In the genomic region with DNA sequence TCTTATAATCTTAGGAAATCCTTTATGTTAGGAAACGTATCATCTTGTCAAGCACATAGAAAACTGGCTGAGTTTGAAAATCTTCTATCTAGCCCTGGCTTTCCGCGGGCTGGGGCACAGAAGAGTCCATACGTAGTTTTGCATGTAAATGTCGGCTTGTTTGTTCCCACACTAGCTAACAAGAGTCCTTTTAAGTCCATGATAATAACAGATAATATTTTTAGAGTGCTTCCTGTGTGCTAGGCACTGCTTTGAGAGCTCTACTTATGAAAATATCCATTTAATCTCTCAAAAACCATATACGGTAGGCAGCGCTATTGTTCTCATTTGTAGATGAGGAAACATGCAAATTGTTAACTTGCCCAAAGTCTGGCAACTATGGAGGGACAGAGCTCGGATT, we compare ENCODE assay signal across 20 cellular contexts. TPM values are rescaled to one million over a fixed set of nuclear protein-coding genes. Genes with fewer than 3 reads are reported as not detected.
DNase-seq lines count a peak whose midpoint lies in the region; ATAC-seq lines count a peak whose summit lies in the region.
"Had no signal": no experiment of that assay in that cellular context is flagged by ENCODE, and none has a peak within 500 bp of the region (broad histone marks: within the 10 kb centered on the region; RNA-seq: fewer than 3 reads in every experiment).

No MANE protein-coding gene starts in this region.

- H3K27me3 ChIP-seq in CD4-positive, alpha-beta memory T cell (ENCODE audit: insufficient read depth, low read length) = no peaks in the 10 kb centered on the region
- no peaks in the 10 kb centered on the region for H3K27me3 ChIP-seq in naive thymus-derived CD4-positive, alpha-beta T cell (ENCODE audit: control insufficient read depth in 2 of 2, insufficient read depth in 2 of 2, low read length in 2 of 2)
- H3K27me3 ChIP-seq: BLaER1, right lobe of liver, transverse colon had no signal

- peak overlapping the region; percentile 66 to 83 (median 77) for H3K4me3 Mint-ChIP-seq in CD4-positive, alpha-beta memory T cell
- peak overlapping the region; percentile 74 to 93 for H3K4me3 Mint-ChIP-seq in activated T-cell treated with anti-CD3 and anti-CD28 coated beads, Interleukin-2, amount 50 U/mL, for 72 hours
- peak overlapping the region; percentile 58 to 86 (median 80) for H3K4me3 Mint-ChIP-seq in naive thymus-derived CD4-positive, alpha-beta T cell

- DNase-seq in CD4-positive, alpha-beta memory T cell = peak; percentile 68 to 77 (median 70)
- DNase-seq in activated T-cell treated with anti-CD3 and anti-CD28 coated beads, Interleukin-2, amount 50 U/mL, for 72 hours = no peak
- peak in 7 of 9 donors; percentile 61 to 83 (median 74) for DNase-seq in naive thymus-derived CD4-positive, alpha-beta T cell
- no peak for DNase-seq in NCI-H2171 treated with DMSO at 0.1 percent for 48 hours (lab: John Stamatoyannopoulos, UW)
- DNase-seq in iPS-NIHi11 (ENCODE audit: low spot score) = no peak
- DNase-seq in DMS153 treated with DMSO at 0.1 percent for 48 hours (lab: John Stamatoyannopoulos, UW; ENCODE audit: unreplicated experiment) = no peak
- DNase-seq: activated CD8-positive, alpha-beta memory T cell treated with anti-CD3 and anti-CD28 coated beads, Interleukin-2, amount 50 U/mL, for 48 hours; anterior cingulate cortex; DMS79; midbrain; occipital lobe; right lobe of liver; stimulated activated CD4-positive, alpha-beta T cell treated with anti-CD3 and anti-CD28 coated beads, Interleukin-2, amount 100 ng/mL, for 24 hours; SW 1271; transverse colon; WERI-Rb-1 had no signal

- H3K36me3 ChIP-seq in CD4-positive, alpha-beta memory T cell (ENCODE audit: insufficient read depth, low read length) = no peaks in the 10 kb centered on the region
- peaks cover 3% of the 10 kb centered on the region; the same call in 1 of the 2 replicates for H3K36me3 ChIP-seq in KOPT-K1 (ENCODE audit: insufficient read depth, low read length)
- peaks cover 0 to 5% (median 0%) of the 10 kb centered on the region in 3 experiments for H3K36me3 ChIP-seq in naive thymus-derived CD4-positive, alpha-beta T cell (ENCODE audit: control insufficient read depth in 2 of 3, insufficient read depth in 3 of 3, low read length in 3 of 3)
- H3K36me3 ChIP-seq: BLaER1, right lobe of liver, transverse colon, WERI-Rb-1 had no signal

- H3K4me3 ChIP-seq in CD4-positive, alpha-beta memory T cell (ENCODE audit: low read length in 2 of 2) = peak overlapping the region in 1 of 2 donors; percentile 25
- peak overlapping the region; percentile 46 for H3K4me3 ChIP-seq in naive thymus-derived CD4-positive, alpha-beta T cell (ENCODE audit: low read length)
- H3K4me3 ChIP-seq: BLaER1, right lobe of liver, transverse colon had no signal

- POLR2A ChIA-PET in CD4-positive, alpha-beta memory T cell (lab: Charles Lee; ENCODE audit: partially characterized antibody) = interaction anchor here (1.1 to 43.1 kb wide), 10 partner anchors 6 to 96 kb away, joined by 3 to 1810 read pairs (median 16); no protein-coding TSS in a partner anchor
- POLR2A ChIA-PET in naive thymus-derived CD4-positive, alpha-beta T cell (lab: Charles Lee) = interaction anchor here (0.6 to 22.3 kb wide), 15 partner anchors 8 to 105 kb away, joined by 3 to 679 read pairs (median 3); no protein-coding TSS in a partner anchor

- H3K27ac ChIP-seq in CD4-positive, alpha-beta memory T cell (ENCODE audit: low read depth, low read length) = peak overlapping the region; percentile 56
- peak overlapping the region; percentile 84 for H3K27ac ChIP-seq in KOPT-K1 (ENCODE audit: low read depth, low read length, poor library complexity, severe bottlenecking)
- peak overlapping the region; percentile 72 for H3K27ac ChIP-seq in naive thymus-derived CD4-positive, alpha-beta T cell (ENCODE audit: low read depth, low read length)
- H3K27ac ChIP-seq: BLaER1, right lobe of liver, WERI-Rb-1 had no signal

- H3K36me3 Mint-ChIP-seq in CD4-positive, alpha-beta memory T cell = peaks cover 36 to 45% of the 10 kb centered on the region in 2 donors
- peaks cover 2 to 10% of the 10 kb centered on the region in 2 donors for H3K36me3 Mint-ChIP-seq in activated T-cell treated with anti-CD3 and anti-CD28 coated beads, Interleukin-2, amount 50 U/mL, for 72 hours (ENCODE audit: insufficient read depth in 2 of 2)
- peaks cover 0 to 44% (median 40%) of the 10 kb centered on the region in 5 donors for H3K36me3 Mint-ChIP-seq in naive thymus-derived CD4-positive, alpha-beta T cell

- CTCF ChIA-PET in CD4-positive, alpha-beta memory T cell (lab: Charles Lee; ENCODE audit: partially characterized antibody) = interaction anchor here (0.9 to 14.9 kb wide), 17 partner anchors 9 to 107 kb away, joined by 4 to 252 read pairs (median 5); a partner anchor contains a TSS
- CTCF ChIA-PET in naive thymus-derived CD4-positive, alpha-beta T cell (lab: Charles Lee) = interaction anchor here (0.7 to 9.1 kb wide), 15 partner anchors 10 to 104 kb away, joined by 3 to 85 read pairs (median 7); a partner anchor contains a TSS

- peak overlapping the region; percentile 91 to 97 (median 92) for H3K27ac Mint-ChIP-seq in CD4-positive, alpha-beta memory T cell
- H3K27ac Mint-ChIP-seq in activated T-cell treated with anti-CD3 and anti-CD28 coated beads, Interleukin-2, amount 50 U/mL, for 72 hours = peak overlapping the region; percentile 97
- H3K27ac Mint-ChIP-seq in naive thymus-derived CD4-positive, alpha-beta T cell = peak overlapping the region; percentile 87 to 98 (median 96)

- peaks cover 84 to 98% (median 91%) of the 10 kb centered on the region in 4 donors for H3K4me1 Mint-ChIP-seq in CD4-positive, alpha-beta memory T cell
- H3K4me1 Mint-ChIP-seq in activated T-cell treated with anti-CD3 and anti-CD28 coated beads, Interleukin-2, amount 50 U/mL, for 72 hours (ENCODE audit: low read depth) = peaks cover 100% of the 10 kb centered on the region
- H3K4me1 Mint-ChIP-seq in naive thymus-derived CD4-positive, alpha-beta T cell = peaks cover 79 to 100% (median 95%) of the 10 kb centered on the region in 7 donors

- ATAC-seq in activated T-cell treated with anti-CD3 and anti-CD28 coated beads, Interleukin-2, amount 50 U/mL, for 72 hours (replicated peaks in 1 of 2) = no peak
- ATAC-seq in naive thymus-derived CD4-positive, alpha-beta T cell = peak; percentile 67
- ATAC-seq: HepG2, right lobe of liver had no signal

- H3K9me3 Mint-ChIP-seq in CD4-positive, alpha-beta memory T cell = no peaks in the 10 kb centered on the region
- H3K9me3 Mint-ChIP-seq in activated T-cell treated with anti-CD3 and anti-CD28 coated beads, Interleukin-2, amount 50 U/mL, for 72 hours = no peaks in the 10 kb centered on the region
- H3K9me3 Mint-ChIP-seq in naive thymus-derived CD4-positive, alpha-beta T cell = peaks cover 0 to 2% (median 0%) of the 10 kb centered on the region in 11 donors

- intact Hi-C loops in CD4-positive, alpha-beta memory T cell (cut with micrococcal nuclease) = loop anchor here (1.0 kb wide), 1 partner anchor 18 kb away; no protein-coding TSS in a partner anchor
- intact Hi-C loops in naive thymus-derived CD4-positive, alpha-beta T cell (cut with micrococcal nuclease) = loop anchor here (1.0 to 10.0 kb wide), 7 partner anchors 8 to 1506 kb away; a partner anchor contains a TSS

- no peaks in the 10 kb centered on the region for H3K27me3 Mint-ChIP-seq in CD4-positive, alpha-beta memory T cell
- H3K27me3 Mint-ChIP-seq in activated T-cell treated with anti-CD3 and anti-CD28 coated beads, Interleukin-2, amount 50 U/mL, for 72 hours (ENCODE audit: low read depth) = no peaks in the 10 kb centered on the region
- H3K27me3 Mint-ChIP-seq in naive thymus-derived CD4-positive, alpha-beta T cell = no peaks in the 10 kb centered on the region

- H3K9me3 ChIP-seq in CD4-positive, alpha-beta memory T cell (ENCODE audit: control insufficient read depth in 1 of 2, low read length in 2 of 2) = no peaks in the 10 kb centered on the region
- peaks cover 2% of the 10 kb centered on the region for H3K9me3 ChIP-seq in KOPT-K1 (ENCODE audit: insufficient read depth, low read length, poor library complexity, severe bottlenecking)
- no peaks in the 10 kb centered on the region for H3K9me3 ChIP-seq in naive thymus-derived CD4-positive, alpha-beta T cell (ENCODE audit: control insufficient read depth in 2 of 3, low read length in 3 of 3)
- H3K9me3 ChIP-seq: BLaER1, right lobe of liver, transverse colon had no signal

- peaks cover 100% of the 10 kb centered on the region for H3K4me1 ChIP-seq in CD4-positive, alpha-beta memory T cell (ENCODE audit: insufficient read depth, low read length)
- H3K4me1 ChIP-seq in naive thymus-derived CD4-positive, alpha-beta T cell (ENCODE audit: control insufficient read depth in 2 of 2, insufficient read depth in 2 of 2, low read length in 2 of 2) = peaks cover 95% of the 10 kb centered on the region in 2 donors
- H3K4me1 ChIP-seq: right lobe of liver had no signal

RNA-seq across cellular contexts. Expression of a gene that starts 40.5 kb away (rescaled TPM):
- total RNA-seq in CD4-positive, alpha-beta memory T cell = 100 to 1,000 TPM; 571 to 596 TPM
- polyA plus RNA-seq in CD4-positive, alpha-beta memory T cell = 100 to 1,000 TPM; 184 to 414 TPM
- 100 to 1,000 TPM; 127 to 131 TPM for total RNA-seq in activated T-cell treated with anti-CD3 and anti-CD28 coated beads, Interleukin-2, amount 50 U/mL, for 72 hours
- 100 to 1,000 TPM; 310 to 701 (median 497) TPM for total RNA-seq in naive thymus-derived CD4-positive, alpha-beta T cell
- polyA plus RNA-seq in naive thymus-derived CD4-positive, alpha-beta T cell = 100 to 1,000 TPM; 342 to 488 TPM
- total RNA-seq: fibroblast of villous mesenchyme, HepG2 had no signal

Comparison
In these comparisons a context has a peak if more than half of its experiments do, and no peak if none do; other contexts are left out.
1. DNase-seq: peak in CD4-positive, alpha-beta memory T cell (5 of 5) and naive thymus-derived CD4-positive, alpha-beta T cell (7 of 9); none in activated T-cell treated with anti-CD3 and anti-CD28 coated beads, Interleukin-2, amount 50 U/mL, for 72 hours (0 of 2), NCI-H2171 treated with DMSO at 0.1 percent for 48 hours (single experiment), iPS-NIHi11 (single experiment) and DMS153 treated with DMSO at 0.1 percent for 48 hours (single experiment).
2. Peak in every context shown above with its lines, with median percentiles within 50 percentile points of each other: H3K27ac ChIP-seq, H3K27ac Mint-ChIP-seq and H3K4me3 Mint-ChIP-seq.